Comparison of ENCODE assay signal across 8 cellular contexts in genomic region chr1:223129229-223129851, GRCh38. TPM values are rescaled to one million over a fixed set of nuclear protein-coding genes. Genes with fewer than 3 reads are reported as not detected.
A peak's percentile ranks its signal among the peaks of the same experiment; 100 is the strongest.
DNase-seq lines count a peak whose midpoint lies in the region; ATAC-seq and TF ChIP-seq lines count a peak whose summit lies in the region.

No MANE protein-coding gene starts in this region.

- H3K4me3 ChIP-seq in colonic mucosa (no peak overlapping the region), lower leg skin (ENCODE audit: low read depth, poor library complexity, severe bottlenecking) (no peak overlapping the region)

- H3K27me3 ChIP-seq in colonic mucosa, result no peaks in the 10 kb centered on the region

- peak; percentile 95 for TF ChIP-seq CTCF in GM12874 (IDR thresholded peaks at IDR 0.05; ENCODE audit: insufficient read depth, low read depth, low read length)
- peak; percentile 82 for TF ChIP-seq CTCF in colonic mucosa (IDR thresholded peaks at IDR 0.05)
- no peak for TF ChIP-seq CTCF in lower leg skin (IDR thresholded peaks at IDR 0.05)

- DNase-seq in activated CD4-positive, alpha-beta T cell treated with anti-CD3 and anti-CD28 coated beads for 24 hours (ENCODE audit: low read depth in 2 of 2), result peak; percentile 57 to 61
- DNase-seq in colonic mucosa (peak; percentile 75), lower leg skin (ENCODE audit: low spot score in 2 of 2) (peak; percentile 42 to 94)
- peak; percentile 30 to 63 (median 46) for DNase-seq in stimulated activated CD4-positive, alpha-beta T cell treated with anti-CD3 and anti-CD28 coated beads, TNF-alpha, amount 100 ng/mL, for 48 hours (ENCODE audit: low read depth in 3 of 3)

- no peaks in the 10 kb centered on the region for H3K9me3 ChIP-seq in colonic mucosa

- intact Hi-C loops in colonic mucosa (cut with DNase I) (no loop called here), lower leg skin (cut with DNase I; ENCODE audit: low total_unique reads) (no loop called here)

- no peaks in the 10 kb centered on the region for H3K36me3 ChIP-seq in colonic mucosa

- TF ChIP-seq POLR2A in lower leg skin (IDR thresholded peaks at IDR 0.05), result no peak

- peak overlapping the region in 1 of 2 donors; percentile 67 for H3K9ac ChIP-seq in colonic mucosa (ENCODE audit: low read depth in 2 of 2, low read length in 2 of 2)

- 25 to 42% methylated on average over 35 of the region's 35 CpGs for WGBS in lower leg skin, 2 donors

- H3K4me1 ChIP-seq in colonic mucosa, result no peaks in the 10 kb centered on the region

- no peak overlapping the region for H3K27ac ChIP-seq in colonic mucosa

- ATAC-seq in HG03439 (IDR thresholded peaks at IDR 0.05; ENCODE audit: unreplicated experiment), result peak; percentile 43
- no peak for ATAC-seq in GM19324 (IDR thresholded peaks at IDR 0.05; ENCODE audit: low FRiP score, unreplicated experiment)
- no peak for ATAC-seq in HG03196 (IDR thresholded peaks at IDR 0.05; ENCODE audit: unreplicated experiment)

RNA-seq across cellular contexts. Expression of gene TLR5, which starts 13.7 kb away (rescaled TPM):
- total RNA-seq in colonic mucosa, result 1 to 10 TPM; 1.7 to 3.0 TPM
- 10 to 100 TPM in 1 of 4 donors, 1 to 10 TPM in 3; 1.6 to 16.8 (median 5.7) TPM for total RNA-seq in lower leg skin

Comparison
In these comparisons a context has a peak if more than half of its experiments do, and no peak if none do; other contexts are left out.
1. CTCF ChIP-seq: peak in GM12874 (single experiment) and colonic mucosa (single experiment); none in lower leg skin (0 of 3).
2. Peak in every context shown above with its lines, with median percentiles within 50 percentile points of each other: DNase-seq.